In the genomic region with DNA sequence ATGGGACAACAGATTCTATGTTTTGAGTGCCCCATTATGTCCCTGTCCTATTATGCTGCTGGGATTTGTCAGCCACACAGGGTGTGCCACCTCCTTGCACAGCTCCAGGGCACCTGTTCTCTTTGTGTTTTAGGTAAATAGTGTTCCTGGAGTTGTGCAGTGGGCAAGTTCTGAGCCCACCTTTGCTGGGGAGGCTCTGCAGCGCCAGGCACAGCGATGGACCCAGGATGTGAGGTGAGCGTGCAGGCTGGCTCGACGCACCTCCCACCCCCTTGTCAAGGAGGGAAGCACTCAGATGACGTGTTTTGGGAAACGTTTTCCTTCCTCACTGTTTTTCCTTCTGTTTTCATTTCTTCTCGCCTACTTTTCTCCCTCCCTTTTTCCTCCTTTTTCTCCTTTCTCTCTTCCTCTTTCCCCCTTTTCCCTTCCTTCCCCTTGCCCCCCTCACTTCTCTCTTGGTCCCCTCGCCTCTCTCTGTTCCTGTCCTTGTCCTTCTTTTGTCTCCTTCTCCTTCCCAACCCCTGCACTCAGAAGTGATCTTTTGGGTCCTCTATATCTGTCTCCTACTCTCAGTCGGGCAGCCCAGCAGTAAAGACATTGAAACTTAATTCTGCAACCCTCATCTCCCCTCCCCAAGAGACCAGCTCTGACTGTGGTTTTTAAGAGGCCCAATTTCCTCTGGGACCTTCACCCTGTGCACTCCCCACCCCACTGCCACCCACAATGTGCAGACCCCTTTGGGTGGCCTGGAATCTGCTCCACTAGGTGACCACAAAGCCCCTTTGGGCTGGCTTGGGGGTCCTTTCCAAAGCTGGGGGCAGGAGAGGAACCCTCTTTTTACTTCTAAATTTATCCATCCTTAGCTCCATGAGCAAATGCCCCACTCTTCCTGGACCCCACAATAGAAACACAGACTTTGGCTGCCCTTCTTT, we compare ENCODE assay signal across 14 cellular contexts.
DNase-seq lines count a peak whose midpoint lies in the region; ATAC-seq and TF ChIP-seq lines count a peak whose summit lies in the region.
"Had no signal": no experiment of that assay in that cellular context is flagged by ENCODE, and none has a peak within 500 bp of the region (broad histone marks: within the 10 kb centered on the region; RNA-seq: fewer than 3 reads in every experiment).

No MANE protein-coding gene starts in this region.

- POLR2A ChIA-PET in AG04450 (lab: Yijun Ruan, JAX), result interaction anchor here (0.6 to 2.2 kb wide), 7 partner anchors 7 to 398 kb away, joined by 3 to 22 read pairs (median 5); no protein-coding TSS in a partner anchor

- H3K4me2 ChIP-seq in skeletal muscle satellite cell (ENCODE audit: low read length) (peak overlapping the region; percentile 74), Karpas-422 (ENCODE audit: low read depth, low read length, poor library complexity, severe bottlenecking) (no peak overlapping the region)

- H3K9me3 ChIP-seq in AG04450 (ENCODE audit: control insufficient read depth, insufficient read depth, low read length), result no peaks in the 10 kb centered on the region
- no peaks in the 10 kb centered on the region for H3K9me3 ChIP-seq in RWPE2 (ENCODE audit: severe bottlenecking)
- H3K9me3 ChIP-seq in right atrium auricular region, result no peaks in the 10 kb centered on the region
- no peaks in the 10 kb centered on the region for H3K9me3 ChIP-seq in skeletal muscle satellite cell (replicated peaks; ENCODE audit: low read length)
- no peaks in the 10 kb centered on the region for H3K9me3 ChIP-seq in Karpas-422 (ENCODE audit: low read length)
- H3K9me3 ChIP-seq: testis had no signal

- no peaks in the 10 kb centered on the region for H4K20me1 ChIP-seq in Karpas-422 (ENCODE audit: insufficient read depth, low read depth, low read length)

- ATAC-seq in RWPE2 (ENCODE audit: low read depth), result no peak
- no peak for ATAC-seq in GM19463 (IDR thresholded peaks at IDR 0.05; ENCODE audit: unreplicated experiment)

- DNase-seq in AG04450 (ENCODE audit: low read depth, low spot score) (no peak), RWPE2 (ENCODE audit: low spot score) (no peak), right atrium auricular region (ENCODE audit: low spot score) (no peak), NCI-H2029 (lab: John Stamatoyannopoulos, UW) (no peak), Karpas-422 (no peak), KG1 (lab: John Stamatoyannopoulos, UW) (no peak)
- DNase-seq: activated CD4-positive, alpha-beta memory T cell treated with anti-CD3 and anti-CD28 coated beads for 36 hours; DMS79 treated with DMSO at 0.1 percent for 48 hours; NCI-H146; NCI-H526 had no signal

- peak overlapping the region; percentile 55 for H3K9ac ChIP-seq in skeletal muscle satellite cell (ENCODE audit: low read depth, low read length)
- H3K9ac ChIP-seq in Karpas-422 (ENCODE audit: low read length), result no peak overlapping the region

- CTCF ChIA-PET in AG04450 (lab: Charles Lee), result interaction anchor here (0.6 to 1.9 kb wide), 4 partner anchors 11 to 162 kb away, joined by 3 to 7 read pairs (median 6); no protein-coding TSS in a partner anchor

- H3K27ac ChIP-seq in AG04450 (ENCODE audit: low read depth, low read length) (peak overlapping the region; percentile 92), RWPE2 (ENCODE audit: poor library complexity, severe bottlenecking) (peak overlapping the region; percentile 34), right atrium auricular region (peak overlapping the region; percentile 76 to 98), Karpas-422 (ENCODE audit: low read length) (no peak overlapping the region)
- H3K27ac ChIP-seq: testis had no signal

- H3K36me3 ChIP-seq in RWPE2 (ENCODE audit: low read depth) (no peaks in the 10 kb centered on the region), right atrium auricular region (no peaks in the 10 kb centered on the region), skeletal muscle satellite cell (ENCODE audit: insufficient read depth, low read length) (no peaks in the 10 kb centered on the region), Karpas-422 (ENCODE audit: insufficient read depth, low read length) (no peaks in the 10 kb centered on the region)

- no peak for TF ChIP-seq CTCF in AG04450 (IDR thresholded peaks at IDR 0.05; ENCODE audit: low read depth, low read length)
- TF ChIP-seq CTCF in RWPE2 (IDR thresholded peaks at IDR 0.05; ENCODE audit: poor library complexity, severe bottlenecking), result no peak
- no peak for TF ChIP-seq CTCF in right atrium auricular region (IDR thresholded peaks at IDR 0.05)

- H3K4me1 ChIP-seq in RWPE2 (ENCODE audit: insufficient read depth, poor library complexity, severe bottlenecking) (peaks cover 11% of the 10 kb centered on the region), right atrium auricular region (peaks cover 0 to 54% of the 10 kb centered on the region in 2 donors), skeletal muscle satellite cell (ENCODE audit: control insufficient read depth, insufficient read depth, low read length) (peaks cover 40% of the 10 kb centered on the region), Karpas-422 (ENCODE audit: low read length) (no peaks in the 10 kb centered on the region)

- no peaks in the 10 kb centered on the region for H3K9me2 ChIP-seq in Karpas-422 (replicated peaks; ENCODE audit: insufficient read depth, low read length)

- H3K4me3 ChIP-seq in AG04450 (ENCODE audit: low read depth, low read length) (0 out of 2 replicates have a peak overlapping the region, but pooled peaks have one; percentile 5), RWPE2 (ENCODE audit: severe bottlenecking) (no peak overlapping the region), right atrium auricular region (no peak overlapping the region), skeletal muscle satellite cell (ENCODE audit: low read length) (peak overlapping the region; percentile 28), Karpas-422 (ENCODE audit: low read length) (no peak overlapping the region)
- H3K4me3 ChIP-seq: testis had no signal

- no peaks in the 10 kb centered on the region for H3K79me2 ChIP-seq in Karpas-422 (ENCODE audit: low read length)

- H3K27me3 ChIP-seq in AG04450 (ENCODE audit: control insufficient read depth, insufficient read depth, low read length) (no peaks in the 10 kb centered on the region), RWPE2 (ENCODE audit: insufficient read depth, poor library complexity, severe bottlenecking) (no peaks in the 10 kb centered on the region), right atrium auricular region (no peaks in the 10 kb centered on the region), skeletal muscle satellite cell (ENCODE audit: control insufficient read depth, insufficient read depth, low read length) (no peaks in the 10 kb centered on the region), Karpas-422 (ENCODE audit: low read length) (0 out of 2 replicates have a peak, but pooled peaks cover 2% of the 10 kb centered on the region)
- H3K27me3 ChIP-seq: dorsolateral prefrontal cortex, testis had no signal

- no peak overlapping the region for H2AFZ ChIP-seq in Karpas-422 (ENCODE audit: low read length)

Comparison
In these comparisons a context has a peak if more than half of its experiments do, and no peak if none do; other contexts are left out.
1. H3K4me3 ChIP-seq: peak in AG04450 (single experiment) and skeletal muscle satellite cell (single experiment); none in RWPE2 (single experiment), right atrium auricular region (0 of 2) and Karpas-422 (single experiment).